ENCODE assay signal across 8 cellular contexts in genomic region chr11:48028909-48029685, GRCh38. TPM values are rescaled to one million over a fixed set of nuclear protein-coding genes. Genes with fewer than 3 reads are reported as not detected.
DNase-seq lines count a peak whose midpoint lies in the region; ATAC-seq and TF ChIP-seq lines count a peak whose summit lies in the region.

No MANE protein-coding gene starts in this region.

- H3K36me3 Mint-ChIP-seq in activated T-cell treated with anti-CD3 and anti-CD28 coated beads, Interleukin-2, amount 50 U/mL, for 4 hours (ENCODE audit: insufficient read depth), result peaks cover 10% of the 10 kb centered on the region

- TF ChIP-seq CTCF in WERI-Rb-1 (IDR thresholded peaks at IDR 0.05; ENCODE audit: low read depth, low read length) (no peak), fibroblast of villous mesenchyme (IDR thresholded peaks at IDR 0.05; ENCODE audit: insufficient read depth, low read depth, low read length) (no peak), stomach (IDR thresholded peaks at IDR 0.05) (no peak)

- no peak for TF ChIP-seq EP300 in stomach (IDR thresholded peaks at IDR 0.05)

- H3K27me3 Mint-ChIP-seq in activated T-cell treated with anti-CD3 and anti-CD28 coated beads, Interleukin-2, amount 50 U/mL, for 4 hours (ENCODE audit: low read depth), result no peaks in the 10 kb centered on the region

- peaks cover 40 to 87% (median 71%) of the 10 kb centered on the region in 4 donors for H3K4me1 ChIP-seq in stomach

- peaks cover 63% of the 10 kb centered on the region for H3K4me1 Mint-ChIP-seq in activated T-cell treated with anti-CD3 and anti-CD28 coated beads, Interleukin-2, amount 50 U/mL, for 4 hours (ENCODE audit: low read depth)

- no peak for DNase-seq in activated T-cell treated with anti-CD3 and anti-CD28 coated beads, Interleukin-2, amount 50 U/mL, for 4 hours
- DNase-seq in activated T-cell treated with anti-CD3 and anti-CD28 coated beads for 4 hours (no peak), WERI-Rb-1 (no peak), fibroblast of villous mesenchyme (ENCODE audit: low read depth) (peak; percentile 45), stomach (no peak), NCI-H1436 treated with DMSO at 0.1 percent for 48 hours (lab: John Stamatoyannopoulos, UW) (no peak), amniotic stem cell (lab: John Stamatoyannopoulos, UW) (no peak)

- H3K36me3 ChIP-seq in WERI-Rb-1, result no peaks in the 10 kb centered on the region
- no peaks in the 10 kb centered on the region for H3K36me3 ChIP-seq in stomach

- ATAC-seq in activated T-cell treated with anti-CD3 and anti-CD28 coated beads, Interleukin-2, amount 50 U/mL, for 4 hours, result peak; percentile 44 to 62
- ATAC-seq in HG02981 (IDR thresholded peaks at IDR 0.05; ENCODE audit: unreplicated experiment), result no peak

- TF ChIP-seq POLR2A in stomach (IDR thresholded peaks at IDR 0.05), result no peak

- no peaks in the 10 kb centered on the region for H3K9me3 Mint-ChIP-seq in activated T-cell treated with anti-CD3 and anti-CD28 coated beads, Interleukin-2, amount 50 U/mL, for 4 hours

- no peaks in the 10 kb centered on the region for H3K27me3 ChIP-seq in WERI-Rb-1 (ENCODE audit: insufficient read depth, low read depth, severe bottlenecking)
- no peaks in the 10 kb centered on the region for H3K27me3 ChIP-seq in stomach

- H3K9me3 ChIP-seq in WERI-Rb-1 (ENCODE audit: severe bottlenecking), result no peaks in the 10 kb centered on the region
- H3K9me3 ChIP-seq in stomach, result no peaks in the 10 kb centered on the region

- 41 to 67% (median 49%) methylated on average over 5 to 7 of the region's 7 CpGs for WGBS in stomach, 5 donors

- H3K4me3 Mint-ChIP-seq in activated T-cell treated with anti-CD3 and anti-CD28 coated beads, Interleukin-2, amount 50 U/mL, for 4 hours, result no peak overlapping the region

- intact Hi-C loops in stomach (cut with DNase I; ENCODE audit: low total_unique reads), result no loop called here

- H3K27ac ChIP-seq in WERI-Rb-1, result peak overlapping the region; percentile 51
- H3K27ac ChIP-seq in stomach, result peak overlapping the region; percentile 42 to 76 (median 69)

- H3K4me3 ChIP-seq in WERI-Rb-1 (ENCODE audit: low read depth, low read length), result no peak overlapping the region
- no peak overlapping the region for H3K4me3 ChIP-seq in fibroblast of villous mesenchyme (ENCODE audit: low read depth, low read length)
- peak overlapping the region in 1 of 4 donors; percentile 16 for H3K4me3 ChIP-seq in stomach

RNA-seq across cellular contexts. Expression of gene PTPRJ, which starts 48.7 kb away (rescaled TPM):
- total RNA-seq in activated T-cell treated with anti-CD3 and anti-CD28 coated beads, Interleukin-2, amount 50 U/mL, for 4 hours, result 10 to 100 TPM; 13.8 to 22.3 (median 19.0) TPM
- 18.7 and 29.8 TPM in 2 replicates for total RNA-seq in fibroblast of villous mesenchyme
- total RNA-seq in stomach, result 100 to 1,000 TPM in 1 of 5 donors, 10 to 100 TPM in 3, 1 to 10 TPM in 1; 4.7 to 351 (median 44.3) TPM
- 1 to 10 TPM; 2.6 to 6.0 (median 3.2) TPM for polyA plus RNA-seq in stomach
